In genomic region chr10:59016043-59016442, GRCh38 we compare ENCODE assay signal across 11 cellular contexts.
DNase-seq lines count a peak whose midpoint lies in the region; ATAC-seq and TF ChIP-seq lines count a peak whose summit lies in the region.
"Had no signal": no experiment of that assay in that cellular context is flagged by ENCODE, and none has a peak within 500 bp of the region (broad histone marks: within the 10 kb centered on the region; RNA-seq: fewer than 3 reads in every experiment).

No MANE protein-coding gene starts in this region.

- H3K27me3 ChIP-seq in dorsolateral prefrontal cortex (no peaks in the 10 kb centered on the region), layer of hippocampus (ENCODE audit: control insufficient read depth, insufficient read depth, low read length) (no peaks in the 10 kb centered on the region)

- ATAC-seq in WTC11 (peak; percentile 85), HG03175 (IDR thresholded peaks at IDR 0.05; ENCODE audit: unreplicated experiment) (no peak)
- ATAC-seq: A549; CD8-positive, alpha-beta T cell had no signal

- DNase-seq in WTC11 (ENCODE audit: low spot score) (no peak), dorsolateral prefrontal cortex (peak in 1 of 10 donors; percentile 34), NCI-H1417 (lab: John Stamatoyannopoulos, UW) (no peak), NCI-H510A (lab: John Stamatoyannopoulos, UW) (no peak)
- DNase-seq in activated CD8-positive, alpha-beta memory T cell treated with anti-CD3 and anti-CD28 coated beads for 24 hours = no peak
- DNase-seq: CD8-positive, alpha-beta T cell; DMS53 had no signal

- H3K27ac ChIP-seq in dorsolateral prefrontal cortex (peak overlapping the region in 58 of 59 donors; percentile 33 to 99 (median 92)), layer of hippocampus (ENCODE audit: low read depth, low read length) (peak overlapping the region; percentile 74)
- H3K27ac ChIP-seq: A549 had no signal

- intact Hi-C loops in dorsolateral prefrontal cortex (cut with DNase I) = loop anchor here in 1 of 2 donors (5.0 kb wide), 1 partner anchor 161 kb away; the partner anchor contains the start of gene PHYHIPL

- TF ChIP-seq CTCF in WTC11 (IDR thresholded peaks at IDR 0.05) = no peak
- no peak for TF ChIP-seq CTCF in dorsolateral prefrontal cortex (IDR thresholded peaks at IDR 0.05 in 54 of 56, conservative IDR thresholded peaks at IDR 0.05 in 2 of 56; ENCODE audit: low read depth in 1 of 56, partially characterized antibody in 56 of 56)

- H3K4me1 Mint-ChIP-seq in WTC11 = peaks cover 6% of the 10 kb centered on the region
- H3K4me1 Mint-ChIP-seq: CD14-positive monocyte had no signal

- H3K36me3 Mint-ChIP-seq in WTC11 = no peaks in the 10 kb centered on the region
- H3K36me3 Mint-ChIP-seq: CD14-positive monocyte; CD8-positive, alpha-beta T cell had no signal

- no peaks in the 10 kb centered on the region; the same call in 1 of the 2 replicates for H3K27me3 Mint-ChIP-seq in WTC11 (ENCODE audit: low read depth)

- CTCF ChIA-PET in WTC11 (lab: Charles Lee) = no interaction called here

- no peak overlapping the region for H3K27ac Mint-ChIP-seq in WTC11
- H3K27ac Mint-ChIP-seq: CD14-positive monocyte; CD8-positive, alpha-beta T cell had no signal

- H3K4me3 ChIP-seq in dorsolateral prefrontal cortex = no peak overlapping the region
- H3K4me3 ChIP-seq: A549 had no signal

- no peak overlapping the region for H3K4me3 Mint-ChIP-seq in WTC11
- H3K4me3 Mint-ChIP-seq: CD14-positive monocyte; CD8-positive, alpha-beta T cell had no signal

- POLR2A ChIA-PET in WTC11 (lab: Charles Lee) = no interaction called here

- H3K9me3 Mint-ChIP-seq in WTC11 = no peaks in the 10 kb centered on the region
- H3K9me3 Mint-ChIP-seq: CD8-positive, alpha-beta T cell had no signal

TF ChIP-seq in WTC11, 78 proteins besides CTCF, POLR2A, EP300 and RAD21:
- TF ChIP-seq TEAD4 (CRISPR knock-in tag; IDR thresholded peaks at IDR 0.05) (no peak), ESRRA (CRISPR knock-in tag; IDR thresholded peaks at IDR 0.05; ENCODE audit: borderline replicate concordance) (no peak), NR3C1 (CRISPR knock-in tag; conservative IDR thresholded peaks at IDR 0.05; ENCODE audit: low read depth) (no peak), NR1H2 (CRISPR knock-in tag; IDR thresholded peaks at IDR 0.05) (no peak), FOXJ3 (CRISPR knock-in tag; IDR thresholded peaks at IDR 0.05; ENCODE audit: borderline replicate concordance) (no peak), AFF4 (CRISPR knock-in tag; IDR thresholded peaks at IDR 0.05; ENCODE audit: borderline replicate concordance) (no peak), FOXP4 (CRISPR knock-in tag; IDR thresholded peaks at IDR 0.05) (no peak), RELA (CRISPR knock-in tag; IDR thresholded peaks at IDR 0.05; ENCODE audit: borderline replicate concordance) (no peak), CREM (CRISPR knock-in tag; IDR thresholded peaks at IDR 0.05) (no peak), ZBTB21 (CRISPR knock-in tag; IDR thresholded peaks at IDR 0.05; ENCODE audit: borderline replicate concordance) (no peak), ATF6 (CRISPR knock-in tag; IDR thresholded peaks at IDR 0.05) (no peak), NFE2L1 (CRISPR knock-in tag; IDR thresholded peaks at IDR 0.05) (no peak), ATF1 (CRISPR knock-in tag; IDR thresholded peaks at IDR 0.05) (no peak), E2F1 (CRISPR knock-in tag; IDR thresholded peaks at IDR 0.05) (no peak), NR2C2 (CRISPR knock-in tag; IDR thresholded peaks at IDR 0.05) (no peak), FOXP1 (CRISPR knock-in tag; IDR thresholded peaks at IDR 0.05; ENCODE audit: borderline replicate concordance) (no peak), HMGXB4 (CRISPR knock-in tag; IDR thresholded peaks at IDR 0.05) (no peak), ZNF219 (CRISPR knock-in tag; IDR thresholded peaks at IDR 0.05; ENCODE audit: borderline replicate concordance) (no peak), ZNF317 (CRISPR knock-in tag; IDR thresholded peaks at IDR 0.05; ENCODE audit: borderline replicate concordance, low read depth) (no peak)
